Comparison of ENCODE assay signal across 12 cellular contexts in genomic region chr14:104350463-104351185, GRCh38.
DNase-seq lines count a peak whose midpoint lies in the region; ATAC-seq lines count a peak whose summit lies in the region.
"Had no signal": no experiment of that assay in that cellular context is flagged by ENCODE, and none has a peak within 500 bp of the region (broad histone marks: within the 10 kb centered on the region; RNA-seq: fewer than 3 reads in every experiment).

No MANE protein-coding gene starts in this region.

- no peak for ATAC-seq in GM21619 (IDR thresholded peaks at IDR 0.05; ENCODE audit: unreplicated experiment)
- ATAC-seq: activated CD8-positive, alpha-beta T cell treated with anti-CD3 and anti-CD28 coated beads for 36 hours had no signal

- peak; percentile 27 for DNase-seq in NCI-H510A treated with DMSO at 0.1 percent for 48 hours (lab: John Stamatoyannopoulos, UW)
- no peak for DNase-seq in NCI-H510A (lab: John Stamatoyannopoulos, UW)
- DNase-seq in NCI-H446 treated with DMSO at 0.1 percent for 48 hours (lab: John Stamatoyannopoulos, UW) = peak; percentile 47
- DNase-seq in head of caudate nucleus = peak; percentile 63 to 95 (median 89)
- DNase-seq in retina = peak; percentile 41
- no peak for DNase-seq in T1000 (lab: John Stamatoyannopoulos, UW)
- no peak for DNase-seq in NCI-H748 treated with DMSO at 0.1 percent for 48 hours (lab: John Stamatoyannopoulos, UW)
- DNase-seq: 8988T; activated CD8-positive, alpha-beta T cell treated with anti-CD3 and anti-CD28 coated beads for 36 hours; colonic mucosa; NCI-H1930 had no signal

- intact Hi-C loops in head of caudate nucleus (cut with DNase I) = no loop called here

Comparison
In these comparisons a context has a peak if more than half of its experiments do, and no peak if none do; other contexts are left out.
1. DNase-seq: peak in NCI-H510A treated with DMSO at 0.1 percent for 48 hours (single experiment), NCI-H446 treated with DMSO at 0.1 percent for 48 hours (single experiment), head of caudate nucleus (42 of 42) and retina (single experiment); none in NCI-H510A (single experiment), T1000 (single experiment) and NCI-H748 treated with DMSO at 0.1 percent for 48 hours (single experiment).